Comparison of ENCODE assay signal across 6 cellular contexts in the genomic region with DNA sequence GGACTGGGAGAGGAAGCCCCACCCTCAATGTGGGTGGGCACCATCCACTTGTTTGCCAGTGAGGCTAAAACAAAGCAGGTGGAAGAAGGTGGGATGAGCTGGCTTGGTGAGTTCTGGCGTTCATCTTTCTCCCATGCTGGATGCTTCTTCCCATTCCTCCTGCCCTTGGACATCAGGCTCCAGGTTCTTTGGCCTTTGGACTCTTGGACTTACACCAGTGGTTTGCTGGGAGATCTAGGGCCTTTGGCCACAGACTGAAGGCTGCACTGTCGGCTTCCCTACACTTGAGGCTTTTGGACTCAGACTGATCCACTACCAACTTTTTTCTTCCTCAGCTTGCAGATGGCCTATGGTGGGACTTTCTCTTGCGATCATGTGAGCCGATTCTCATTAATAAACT.
"Had no signal": no experiment of that assay in that cellular context is flagged by ENCODE, and none has a peak within 500 bp of the region (broad histone marks: within the 10 kb centered on the region; RNA-seq: fewer than 3 reads in every experiment).

No MANE protein-coding gene starts in this region.

- H3K4me1 ChIP-seq: HAP-1 had no signal

- H2AFZ ChIP-seq: GM23248 had no signal

- H3K4me3 ChIP-seq: GM23248, HAP-1 had no signal

- H3K4me1 Mint-ChIP-seq: IgD-negative memory B cell had no signal

- H3K36me3 ChIP-seq: HAP-1 had no signal

- H3K9ac ChIP-seq: GM23248 had no signal

- DNase-seq: GM23248, GOT3, H7, KBM-7 had no signal

- H3K4me3 Mint-ChIP-seq: IgD-negative memory B cell had no signal

- H3K9me3 ChIP-seq: HAP-1 had no signal

- H3K9me3 Mint-ChIP-seq: IgD-negative memory B cell had no signal

- H3K27me3 Mint-ChIP-seq: IgD-negative memory B cell had no signal

- H3K27ac ChIP-seq: GM23248 had no signal
